16 cellular contexts compared by ENCODE assay signal in the genomic region with DNA sequence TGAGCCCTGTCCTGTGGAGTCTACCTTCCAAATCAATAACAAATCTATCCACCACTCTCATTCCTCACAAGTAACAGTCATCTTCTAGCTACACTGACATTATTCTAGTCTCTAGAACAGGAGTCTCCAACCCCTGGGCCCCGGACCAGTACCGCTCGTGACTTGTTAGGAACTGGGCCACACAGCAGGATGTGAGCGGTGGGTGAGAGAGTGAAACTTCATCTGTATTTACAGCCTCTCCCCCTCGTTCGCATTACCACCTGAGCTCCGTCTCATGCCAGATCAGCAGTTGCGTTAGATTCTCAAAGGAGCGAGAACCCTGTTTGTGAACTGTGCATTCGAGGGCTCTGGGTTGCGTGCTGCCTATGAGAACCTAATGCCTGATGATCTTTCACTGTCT. TPM values are rescaled to one million over a fixed set of nuclear protein-coding genes. Genes with fewer than 3 reads are reported as not detected.
A peak's percentile ranks its signal among the peaks of the same experiment; 100 is the strongest.
DNase-seq lines count a peak whose midpoint lies in the region; ATAC-seq and TF ChIP-seq lines count a peak whose summit lies in the region.
"Had no signal": no experiment of that assay in that cellular context is flagged by ENCODE, and none has a peak within 500 bp of the region (broad histone marks: within the 10 kb centered on the region; RNA-seq: fewer than 3 reads in every experiment).

No MANE protein-coding gene starts in this region.

- H3K4me1 Mint-ChIP-seq in WTC11 (peaks cover 63% of the 10 kb centered on the region), glutamatergic neuron (ENCODE audit: low read depth, unreplicated experiment) (peaks cover 49% of the 10 kb centered on the region), neural progenitor cell (peaks cover 26% of the 10 kb centered on the region)
- H3K4me1 Mint-ChIP-seq: CD4-positive, alpha-beta memory T cell had no signal

- peak; percentile 54 for ATAC-seq in WTC11
- ATAC-seq in HG02884 (IDR thresholded peaks at IDR 0.05; ENCODE audit: unreplicated experiment) = no peak
- ATAC-seq in HG02852 (IDR thresholded peaks at IDR 0.05; ENCODE audit: unreplicated experiment) = no peak

- H3K4me2 ChIP-seq in neural progenitor cell = no peak overlapping the region

- no peaks in the 10 kb centered on the region for H3K9me3 Mint-ChIP-seq in WTC11
- H3K9me3 Mint-ChIP-seq in glutamatergic neuron (ENCODE audit: unreplicated experiment) = no peaks in the 10 kb centered on the region
- no peaks in the 10 kb centered on the region for H3K9me3 Mint-ChIP-seq in neural progenitor cell

- no peak overlapping the region for H3K4me3 ChIP-seq in neural progenitor cell

- no peaks in the 10 kb centered on the region for H3K9me3 ChIP-seq in neural progenitor cell (ENCODE audit: low read depth)
- H3K9me3 ChIP-seq: BE2C had no signal

- no peaks in the 10 kb centered on the region for H3F3A ChIP-seq in neural progenitor cell (ENCODE audit: low read depth)

- H3K4me3 Mint-ChIP-seq in WTC11 = no peak overlapping the region
- H3K4me3 Mint-ChIP-seq in glutamatergic neuron (ENCODE audit: unreplicated experiment) = peak overlapping the region; percentile 44
- no peak overlapping the region for H3K4me3 Mint-ChIP-seq in neural progenitor cell
- H3K4me3 Mint-ChIP-seq: CD4-positive, alpha-beta memory T cell had no signal

- H3K36me3 Mint-ChIP-seq in WTC11 (no peaks in the 10 kb centered on the region), glutamatergic neuron (ENCODE audit: unreplicated experiment) (no peaks in the 10 kb centered on the region), neural progenitor cell (no peaks in the 10 kb centered on the region)
- H3K36me3 Mint-ChIP-seq: CD4-positive, alpha-beta memory T cell had no signal

- H3K79me2 ChIP-seq in neural progenitor cell (ENCODE audit: low read depth) = no peaks in the 10 kb centered on the region

- TF ChIP-seq CTCF in WTC11 (IDR thresholded peaks at IDR 0.05) = no peak
- no peak for TF ChIP-seq CTCF in glutamatergic neuron (IDR thresholded peaks at IDR 0.05; ENCODE audit: partially characterized antibody, unreplicated experiment)
- TF ChIP-seq CTCF in neural progenitor cell (IDR thresholded peaks at IDR 0.05) = no peak

- POLR2A ChIA-PET in WTC11 (lab: Charles Lee) = no interaction called here

- H3K27ac Mint-ChIP-seq in WTC11 (peak overlapping the region; percentile 79), glutamatergic neuron (ENCODE audit: unreplicated experiment) (peak overlapping the region; percentile 31), neural progenitor cell (peak overlapping the region; percentile 22)
- H3K27ac Mint-ChIP-seq: CD4-positive, alpha-beta memory T cell had no signal

- H3K36me3 ChIP-seq in neural progenitor cell = no peaks in the 10 kb centered on the region
- H3K36me3 ChIP-seq: BE2C had no signal

- CTCF ChIA-PET in WTC11 (lab: Charles Lee) = no interaction called here

- DNase-seq in NCI-H82 (lab: John Stamatoyannopoulos, UW) (peak; percentile 66), WTC11 (ENCODE audit: low spot score) (peak; percentile 13), glutamatergic neuron (no peak), neural progenitor cell (ENCODE audit: low spot score) (no peak), OCI-M1 (lab: John Stamatoyannopoulos, UW) (no peak), GM19238 (ENCODE audit: insufficient read length, low spot score) (no peak)
- DNase-seq: CD4-positive, alpha-beta memory T cell; DMS79; H7; KBM-7 had no signal

- no peaks in the 10 kb centered on the region for H4K20me1 ChIP-seq in neural progenitor cell (ENCODE audit: low read depth)

- H3K4me1 ChIP-seq in neural progenitor cell = peaks cover 18% of the 10 kb centered on the region

- H3K27me3 ChIP-seq in neural progenitor cell = no peaks in the 10 kb centered on the region
- H3K27me3 ChIP-seq: BE2C had no signal

- no peaks in the 10 kb centered on the region; the same call in 1 of the 2 replicates for H3K27me3 Mint-ChIP-seq in WTC11 (ENCODE audit: low read depth)
- no peaks in the 10 kb centered on the region for H3K27me3 Mint-ChIP-seq in glutamatergic neuron (ENCODE audit: unreplicated experiment)
- H3K27me3 Mint-ChIP-seq in neural progenitor cell (ENCODE audit: insufficient read depth, low read depth) = no peaks in the 10 kb centered on the region
- H3K27me3 Mint-ChIP-seq: CD4-positive, alpha-beta memory T cell had no signal

- H2AFZ ChIP-seq in neural progenitor cell (replicated peaks) = no peak overlapping the region

- H3K27ac ChIP-seq in neural progenitor cell = no peak overlapping the region
- H3K27ac ChIP-seq: C4-2B, HL-60 had no signal

- no peak overlapping the region for H3K9ac ChIP-seq in neural progenitor cell

TF ChIP-seq in WTC11, 78 proteins besides CTCF, POLR2A, EP300 and RAD21 (continues in another document):
- TF ChIP-seq RORB (CRISPR knock-in tag; IDR thresholded peaks at IDR 0.05) (no peak), ESRRA (CRISPR knock-in tag; IDR thresholded peaks at IDR 0.05; ENCODE audit: borderline replicate concordance) (no peak), PRRX2 (CRISPR knock-in tag; IDR thresholded peaks at IDR 0.05) (no peak), NFATC4 (CRISPR knock-in tag; IDR thresholded peaks at IDR 0.05) (no peak), CREM (CRISPR knock-in tag; IDR thresholded peaks at IDR 0.05) (no peak), OVOL2 (CRISPR knock-in tag; IDR thresholded peaks at IDR 0.05; ENCODE audit: borderline replicate concordance) (no peak), GRHL2 (CRISPR knock-in tag; IDR thresholded peaks at IDR 0.05; ENCODE audit: insufficient replicate concordance, severe bottlenecking) (no peak), TEAD4 (CRISPR knock-in tag; IDR thresholded peaks at IDR 0.05) (no peak), ETV6 (CRISPR knock-in tag; IDR thresholded peaks at IDR 0.05) (no peak)
- TF ChIP-seq, protein P1, sequence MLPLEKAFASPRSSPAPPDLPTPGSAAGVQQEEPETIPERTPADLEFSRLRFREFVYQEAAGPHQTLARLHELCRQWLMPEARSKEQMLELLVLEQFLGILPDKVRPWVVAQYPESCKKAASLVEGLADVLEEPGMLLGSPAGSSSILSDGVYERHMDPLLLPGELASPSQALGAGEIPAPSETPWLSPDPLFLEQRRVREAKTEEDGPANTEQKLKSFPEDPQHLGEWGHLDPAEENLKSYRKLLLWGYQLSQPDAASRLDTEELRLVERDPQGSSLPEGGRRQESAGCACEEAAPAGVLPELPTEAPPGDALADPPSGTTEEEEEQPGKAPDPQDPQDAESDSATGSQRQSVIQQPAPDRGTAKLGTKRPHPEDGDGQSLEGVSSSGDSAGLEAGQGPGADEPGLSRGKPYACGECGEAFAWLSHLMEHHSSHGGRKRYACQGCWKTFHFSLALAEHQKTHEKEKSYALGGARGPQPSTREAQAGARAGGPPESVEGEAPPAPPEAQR (CRISPR knock-in tag; IDR thresholded peaks at IDR 0.05) = no peak
- TF ChIP-seq, protein P2, sequence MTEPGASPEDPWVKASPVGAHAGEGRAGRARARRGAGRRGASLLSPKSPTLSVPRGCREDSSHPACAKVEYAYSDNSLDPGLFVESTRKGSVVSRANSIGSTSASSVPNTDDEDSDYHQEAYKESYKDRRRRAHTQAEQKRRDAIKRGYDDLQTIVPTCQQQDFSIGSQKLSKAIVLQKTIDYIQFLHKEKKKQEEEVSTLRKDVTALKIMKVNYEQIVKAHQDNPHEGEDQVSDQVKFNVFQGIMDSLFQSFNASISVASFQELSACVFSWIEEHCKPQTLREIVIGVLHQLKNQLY (CRISPR knock-in tag; IDR thresholded peaks at IDR 0.05) = no peak
- TF ChIP-seq, protein P3, sequence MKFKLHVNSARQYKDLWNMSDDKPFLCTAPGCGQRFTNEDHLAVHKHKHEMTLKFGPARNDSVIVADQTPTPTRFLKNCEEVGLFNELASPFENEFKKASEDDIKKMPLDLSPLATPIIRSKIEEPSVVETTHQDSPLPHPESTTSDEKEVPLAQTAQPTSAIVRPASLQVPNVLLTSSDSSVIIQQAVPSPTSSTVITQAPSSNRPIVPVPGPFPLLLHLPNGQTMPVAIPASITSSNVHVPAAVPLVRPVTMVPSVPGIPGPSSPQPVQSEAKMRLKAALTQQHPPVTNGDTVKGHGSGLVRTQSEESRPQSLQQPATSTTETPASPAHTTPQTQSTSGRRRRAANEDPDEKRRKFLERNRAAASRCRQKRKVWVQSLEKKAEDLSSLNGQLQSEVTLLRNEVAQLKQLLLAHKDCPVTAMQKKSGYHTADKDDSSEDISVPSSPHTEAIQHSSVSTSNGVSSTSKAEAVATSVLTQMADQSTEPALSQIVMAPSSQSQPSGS (CRISPR knock-in tag; IDR thresholded peaks at IDR 0.05; ENCODE audit: borderline replicate concordance, low read depth) = no peak
- TF ChIP-seq, protein P4, sequence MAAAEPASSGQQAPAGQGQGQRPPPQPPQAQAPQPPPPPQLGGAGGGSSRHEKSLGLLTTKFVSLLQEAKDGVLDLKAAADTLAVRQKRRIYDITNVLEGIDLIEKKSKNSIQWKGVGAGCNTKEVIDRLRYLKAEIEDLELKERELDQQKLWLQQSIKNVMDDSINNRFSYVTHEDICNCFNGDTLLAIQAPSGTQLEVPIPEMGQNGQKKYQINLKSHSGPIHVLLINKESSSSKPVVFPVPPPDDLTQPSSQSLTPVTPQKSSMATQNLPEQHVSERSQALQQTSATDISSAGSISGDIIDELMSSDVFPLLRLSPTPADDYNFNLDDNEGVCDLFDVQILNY (CRISPR knock-in tag; IDR thresholded peaks at IDR 0.05) = no peak

RNA-seq across cellular contexts. Expression of a gene that starts 31.9 kb away (rescaled TPM):
- 11.7 to 12.4 TPM (median 12.0 TPM) in 3 replicates for total RNA-seq in WTC11 (2021)
- 330 TPM for total RNA-seq in glutamatergic neuron (ENCODE audit: unreplicated experiment)
- total RNA-seq in neural progenitor cell (ENCODE audit: low replicate concordance) = 12.3 and 15.0 TPM in 2 replicates
- total RNA-seq: CD4-positive, alpha-beta memory T cell; G401 had no signal

Comparison
In these comparisons a context has a peak if more than half of its experiments do, and no peak if none do; other contexts are left out.
1. DNase-seq: peak in NCI-H82 (single experiment) and WTC11 (single experiment); none in glutamatergic neuron (single experiment), neural progenitor cell (single experiment), OCI-M1 (single experiment) and GM19238 (single experiment).
2. H3K27ac Mint-ChIP-seq: peak in every context shown above with its lines; median percentile 79 in WTC11; 31 in glutamatergic neuron; 22 in neural progenitor cell.
3. RNA of a gene that starts 31.9 kb away (total RNA-seq): 330 TPM in glutamatergic neuron (single experiment); 12.3 to 15.0 TPM in neural progenitor cell and 11.7 to 12.4 TPM in WTC11; every median in the first group is over 10 times any median in the second.